ENCODE assay signal across 29 cellular contexts in the genomic region with DNA sequence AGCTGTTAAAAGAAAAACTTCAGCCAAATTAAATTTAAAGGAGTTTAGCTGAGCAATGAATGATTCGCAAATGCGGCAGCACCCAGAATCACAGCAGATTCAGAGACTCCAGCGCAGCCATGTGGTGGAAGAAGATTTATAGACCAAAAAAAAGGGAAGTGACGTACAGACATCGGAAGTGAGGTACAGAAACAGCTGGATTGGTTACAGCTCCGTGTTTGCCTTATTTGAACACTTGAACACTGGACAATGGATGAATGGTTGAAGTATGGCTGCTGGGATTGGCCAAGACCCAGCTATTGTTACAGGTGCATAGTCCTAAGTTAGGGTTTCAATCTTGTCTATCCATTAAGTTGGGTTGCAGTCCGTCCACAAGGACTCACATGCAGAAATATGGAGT. TPM values are rescaled to one million over a fixed set of nuclear protein-coding genes. Genes with fewer than 3 reads are reported as not detected.
A peak's percentile ranks its signal among the peaks of the same experiment; 100 is the strongest.
DNase-seq lines count a peak whose midpoint lies in the region; ATAC-seq, FAIRE-seq and TF ChIP-seq lines count a peak whose summit lies in the region.
"Had no signal": no experiment of that assay in that cellular context is flagged by ENCODE, and none has a peak within 500 bp of the region (broad histone marks: within the 10 kb centered on the region; RNA-seq: fewer than 3 reads in every experiment).

No MANE protein-coding gene starts in this region.

- 0 out of 3 replicates have a peak, but pooled peaks have one; percentile 34 for ATAC-seq in K562
- ATAC-seq in HG03521 (IDR thresholded peaks at IDR 0.05; ENCODE audit: unreplicated experiment) = no peak
- no peak for ATAC-seq in HG02884 (IDR thresholded peaks at IDR 0.05; ENCODE audit: unreplicated experiment)
- ATAC-seq: activated naive CD4-positive, alpha-beta T cell treated with anti-CD3 and anti-CD28 coated beads, Interleukin-2, amount 50 U/mL, for 72 hours; heart left ventricle; PC-3 had no signal

- peak overlapping the region; percentile 33; the same call in 1 of the 2 replicates for H3K4me2 ChIP-seq in OCI-LY7 (ENCODE audit: low read length)
- H3K4me2 ChIP-seq in K562 (ENCODE audit: insufficient read depth, low read length) = peak overlapping the region; percentile 37; the same call in 1 of the 2 replicates

- no TSS peak for BruUV-seq in OCI-LY7 (replicated peaks; lab: Mats Ljungman, UMichigan)
- no TSS peak for BruUV-seq in K562 (replicated peaks; lab: Mats Ljungman, UMichigan)

- H3K9me1 ChIP-seq in K562 (ENCODE audit: control insufficient read depth, insufficient read depth, low read length) = no peaks in the 10 kb centered on the region

- no peak overlapping the region for H3K9ac ChIP-seq in K562 (ENCODE audit: insufficient read depth in 1 of 2, low read depth in 2 of 2, low read length in 2 of 2)

- H3K4me1 ChIP-seq in OCI-LY7 (ENCODE audit: insufficient read depth, low read length, poor library complexity, severe bottlenecking) (no peaks in the 10 kb centered on the region), K562 (replicated peaks in 1 of 2; ENCODE audit: control insufficient read depth in 2 of 2, insufficient read depth in 2 of 2, low read length in 2 of 2) (peaks cover 0 to 6% of the 10 kb centered on the region in 2 experiments; a peak in 2 of 5 replicates)
- H3K4me1 ChIP-seq: esophagus muscularis mucosa, sigmoid colon, stomach, uterus had no signal

- H3K79me2 ChIP-seq in OCI-LY7 (ENCODE audit: insufficient read depth, low read depth, low read length) (no peaks in the 10 kb centered on the region), K562 (ENCODE audit: control insufficient read depth, insufficient read depth, low read length) (no peaks in the 10 kb centered on the region)

- POLR2A ChIA-PET in OCI-LY7 (lab: Charles Lee) (no interaction called here), K562 (lab: Yijun Ruan, JAX) (no interaction called here)

- H3K9me2 ChIP-seq in OCI-LY7 (ENCODE audit: insufficient read depth, low read length) = no peaks in the 10 kb centered on the region

- TF ChIP-seq POLR2A in K562 (conservative IDR thresholded peaks at IDR 0.05) = no peak

- FAIRE-seq in K562 (lab: Jason Lieb, UNC) = no peak
- FAIRE-seq: endometrium had no signal

- H3K36me3 ChIP-seq in OCI-LY7 (ENCODE audit: insufficient read depth, low read length) (no peaks in the 10 kb centered on the region), K562 (ENCODE audit: control insufficient read depth, insufficient read depth, low read length) (no peaks in the 10 kb centered on the region)
- H3K36me3 ChIP-seq: brain microvascular endothelial cell, esophagus muscularis mucosa, heart left ventricle, neutrophil, sigmoid colon, stomach, uterus had no signal

- DNase-seq in CD1c-positive myeloid dendritic cell (ENCODE audit: extremely low spot score) (peak; percentile 17), KBM-7 (peak; percentile 49), OCI-LY7 (ENCODE audit: low spot score) (peak; percentile 28), K562 (ENCODE audit: extremely low read depth in 1 of 4, low spot score in 3 of 4) (peak in 1 of 4 experiments; percentile 11), NCI-H748 (lab: John Stamatoyannopoulos, UW; ENCODE audit: unreplicated experiment) (no peak)
- DNase-seq: activated CD4-positive, alpha-beta T cell treated with anti-CD3 and anti-CD28 coated beads for 48 hours; amygdala; brain microvascular endothelial cell; DMS 273 treated with DMSO at 0.1 percent for 48 hours; dorsolateral prefrontal cortex; foreskin fibroblast; heart left ventricle; PC-3; SIG-M5; stimulated activated CD4-positive, alpha-beta T cell treated with anti-CD3 and anti-CD28 coated beads, Interleukin-12 subunit alpha, Interleukin-12 subunit beta, amount 100 ng/mL, for 4 hours; stimulated activated CD4-positive, alpha-beta T cell treated with anti-CD3 and anti-CD28 coated beads, Interleukin-2, amount 100 ng/mL, for 48 hours; stomach; T1000 had no signal

- TF ChIP-seq EP300 in K562 (IDR thresholded peaks at IDR 0.05; ENCODE audit: low read length) = no peak

- H3K27ac ChIP-seq in OCI-LY7 (ENCODE audit: low read depth, low read length, poor library complexity, severe bottlenecking) (no peak overlapping the region), K562 (ENCODE audit: extremely low read depth, low read depth, low read length) (no peak overlapping the region)
- H3K27ac ChIP-seq: brain microvascular endothelial cell, dorsolateral prefrontal cortex, esophagus muscularis mucosa, heart left ventricle, neutrophil, sigmoid colon, stomach, uterus, WERI-Rb-1 had no signal

- TF ChIP-seq CTCF in OCI-LY7 (conservative IDR thresholded peaks at IDR 0.05; ENCODE audit: low read length) (0 out of 2 replicates have a peak, but pooled peaks have one; percentile 19), K562 (IDR thresholded peaks at IDR 0.05 in 2 of 3, conservative IDR thresholded peaks at IDR 0.05 in 1 of 3; ENCODE audit: insufficient read depth in 2 of 3, low read depth in 1 of 3, low read length in 3 of 3) (no peak)

- CTCF ChIA-PET in OCI-LY7 (lab: Charles Lee; ENCODE audit: unreplicated experiment) = no interaction called here
- CTCF ChIA-PET in K562 (lab: Yijun Ruan, JAX; ENCODE audit: low intra/inter-chr PET ratio) = no interaction called here

- H3K27me3 ChIP-seq in K562 (ENCODE audit: control insufficient read depth in 2 of 2, insufficient read depth in 2 of 2, low read length in 2 of 2) = peaks cover 0 to 2% of the 10 kb centered on the region in 2 experiments; a peak in 2 of 5 replicates
- H3K27me3 ChIP-seq: brain microvascular endothelial cell, dorsolateral prefrontal cortex, esophagus muscularis mucosa, heart left ventricle, sigmoid colon, stomach, uterus had no signal

- no peaks in the 10 kb centered on the region for H3K9me3 ChIP-seq in OCI-LY7 (ENCODE audit: low read length)
- no peaks in the 10 kb centered on the region for H3K9me3 ChIP-seq in K562 (replicated peaks; ENCODE audit: control insufficient read depth, insufficient read depth, low read depth, low read length)
- H3K9me3 ChIP-seq: esophagus muscularis mucosa, heart left ventricle, neutrophil, sigmoid colon, stomach, uterus had no signal

- H2AFZ ChIP-seq in OCI-LY7 (ENCODE audit: low read length) (peak overlapping the region; percentile 82), K562 (ENCODE audit: low read depth, low read length) (peak overlapping the region; percentile 65)

- 6% methylated on average over 7 of the region's 7 CpGs for WGBS in K562 (ENCODE audit: insufficient coverage, low coverage, missing lambda C conversion rate)

- intact Hi-C loops in OCI-LY7 (cut with micrococcal nuclease; ENCODE audit: unreplicated experiment) = no loop called here
- intact Hi-C loops in K562 (cut with micrococcal nuclease) = no loop called here

- in situ Hi-C loops in KBM-7 (cut with MboI; ENCODE audit: low pct_unique_long_range_greater_than_20kb, low sequenced_read_pairs) (no loop called here), K562 (cut with MboI) (no loop called here)

- no peak for TF ChIP-seq RAD21 in K562 (CRISPR knock-in tag; conservative IDR thresholded peaks at IDR 0.05 in 1 of 2, IDR thresholded peaks at IDR 0.05 in 1 of 2)

- H4K20me1 ChIP-seq in OCI-LY7 (ENCODE audit: insufficient read depth, low read length) (no peaks in the 10 kb centered on the region), K562 (replicated peaks; ENCODE audit: control insufficient read depth, insufficient read depth, low read length) (no peaks in the 10 kb centered on the region)

- no peak overlapping the region for H3K4me3 ChIP-seq in OCI-LY7 (ENCODE audit: low read depth, low read length, poor library complexity, severe bottlenecking)
- no peak overlapping the region for H3K4me3 ChIP-seq in K562
- H3K4me3 ChIP-seq: dorsolateral prefrontal cortex, esophagus muscularis mucosa, heart left ventricle, sigmoid colon, stomach had no signal

TF ChIP-seq in K562, 482 proteins besides CTCF, POLR2A, EP300 and RAD21 (continues in another document):
- TF ChIP-seq NRF1 (conservative IDR thresholded peaks at IDR 0.05 in 1 of 2, IDR thresholded peaks at IDR 0.05 in 1 of 2) (0 out of 4 replicates have a peak, but pooled peaks have one; percentile 11 to 17), FOXM1 (IDR thresholded peaks at IDR 0.05; ENCODE audit: low read depth) (peak; percentile 69), FOXM1 (CRISPR knock-in tag; IDR thresholded peaks at IDR 0.05; ENCODE audit: low read depth) (no peak), MXI1 (IDR thresholded peaks at IDR 0.05; ENCODE audit: low read depth, low read length) (no peak), ZNF830 (CRISPR knock-in tag; IDR thresholded peaks at IDR 0.05) (no peak), SPI1 (IDR thresholded peaks at IDR 0.05; ENCODE audit: borderline replicate concordance, low read depth, low read length) (peak; percentile 86)
- TF ChIP-seq, protein P1, sequence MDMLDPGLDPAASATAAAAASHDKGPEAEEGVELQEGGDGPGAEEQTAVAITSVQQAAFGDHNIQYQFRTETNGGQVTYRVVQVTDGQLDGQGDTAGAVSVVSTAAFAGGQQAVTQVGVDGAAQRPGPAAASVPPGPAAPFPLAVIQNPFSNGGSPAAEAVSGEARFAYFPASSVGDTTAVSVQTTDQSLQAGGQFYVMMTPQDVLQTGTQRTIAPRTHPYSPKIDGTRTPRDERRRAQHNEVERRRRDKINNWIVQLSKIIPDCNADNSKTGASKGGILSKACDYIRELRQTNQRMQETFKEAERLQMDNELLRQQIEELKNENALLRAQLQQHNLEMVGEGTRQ (CRISPR knock-in tag; IDR thresholded peaks at IDR 0.05) = no peak

RNA-seq across cellular contexts. Expression of gene GALNT8, which starts 42.6 kb away (rescaled TPM):
- total RNA-seq in OCI-LY7 (2014; rRNA removed; shearing (Covaris generic)) = 0.60 TPM in 1 of 2 replicates, not detected in the other
- total RNA-seq in OCI-LY7 (2022) = 0.52 TPM in 1 of 2 replicates, not detected in the other
- total RNA-seq in K562 (2011; cell fraction: chromatin; rRNA removed; ENCODE audit: low replicate concordance) = 0.19 and 0.21 TPM in 2 replicates
- total RNA-seq in K562 (2011; cell fraction: nucleolus; rRNA removed) = 0.17 and 0.26 TPM in 2 replicates
- 0.99 TPM in 1 of 2 replicates, not detected in the other for total RNA-seq in K562 (2011; cell fraction: nucleoplasm; rRNA removed)
- not detected in 2 replicates for total RNA-seq in K562 (2014; rRNA removed)
- total RNA-seq in K562 (2014; rRNA removed; fragmentation: Illumina TruSeq; extraction: Trizol) = 0.11 TPM in 1 of 2 replicates, not detected in the other
- total RNA-seq in K562 (2015; rRNA removed; fragmentation: Illumina TruSeq; extraction: Trizol) = not detected in 2 replicates
- 0.07 TPM in 1 of 2 replicates, not detected in the other for total RNA-seq in K562 (2021)
- 0.07 TPM in 1 of 2 replicates, not detected in the other for polyA plus RNA-seq in K562 (2011; rRNA removed)
- polyA plus RNA-seq in K562 (2011; cell fraction: cytosol; rRNA removed) = 0.10 TPM in 1 of 2 replicates, not detected in the other
- polyA plus RNA-seq in K562 (2011; cell fraction: nucleus; rRNA removed) = 0.14 and 0.80 TPM in 2 replicates
- 0.73 TPM in 1 of 2 replicates, not detected in the other for polyA plus RNA-seq in K562 (2012)
- not detected in 2 replicates for polyA plus RNA-seq in K562 (2014; fragmentation: Illumina TruSeq; extraction: Trizol)
- under 1 TPM; 0.21 to 0.23 TPM for polyA plus RNA-seq in K562 (2014; fragmentation: Nextera tagmentation; extraction: Ambion mirVana)
- 0.46 TPM in 1 of 2 replicates, not detected in the other for polyA plus RNA-seq in K562 (2014; rRNA removed)
- 0.11 and 0.21 TPM in 2 replicates for polyA minus RNA-seq in K562 (2011; rRNA and poly(A)+ RNA removed)
- not detected in 2 replicates for polyA minus RNA-seq in K562 (2011; cell fraction: cytosol; rRNA and poly(A)+ RNA removed)
- polyA minus RNA-seq in K562 (2011; cell fraction: nucleus; rRNA and poly(A)+ RNA removed) = under 0.01 and 0.22 TPM in 2 replicates
- total RNA-seq: myocyte, PC-3 had no signal
- polyA plus RNA-seq: BJ had no signal
